9 cellular contexts compared by ENCODE assay signal in genomic region chr11:127000291-127000968, GRCh38. TPM values are rescaled to one million over a fixed set of nuclear protein-coding genes. Genes with fewer than 3 reads are reported as not detected.
DNase-seq lines count a peak whose midpoint lies in the region; TF ChIP-seq lines count a peak whose summit lies in the region.
"Had no signal": no experiment of that assay in that cellular context is flagged by ENCODE, and none has a peak within 500 bp of the region (broad histone marks: within the 10 kb centered on the region; RNA-seq: fewer than 3 reads in every experiment).

TSS of gene KIRREL3 (minus strand) at chr11:127000770.

- TF ChIP-seq CTCF in astrocyte of the spinal cord (IDR thresholded peaks at IDR 0.05; ENCODE audit: low read depth, low read length) (no peak), testis (IDR thresholded peaks at IDR 0.05) (no peak)

- DNase-seq in MG63, result peak; percentile 49
- DNase-seq in astrocyte of the spinal cord (ENCODE audit: low read depth, low spot score), result peak; percentile 42
- DNase-seq in inferior parietal cortex (ENCODE audit: extremely low spot score), result peak; percentile 72
- DNase-seq in testis, result peak; percentile 20
- no peak for DNase-seq in CD4-positive, alpha-beta memory T cell
- no peak for DNase-seq in mesenteric fat pad (ENCODE audit: low spot score)
- DNase-seq in dermis blood vessel endothelial cell, result no peak
- DNase-seq: activated CD8-positive, alpha-beta T cell treated with anti-CD3 and anti-CD28 coated beads, Interleukin-2, amount 10 ng/mL, durations not matched to agents 7 days and 5 days had no signal

- POLR2A ChIA-PET in CD4-positive, alpha-beta memory T cell (lab: Charles Lee; ENCODE audit: partially characterized antibody), result no interaction called here

- peaks cover 26 to 30% of the 10 kb centered on the region in 2 donors for H3K27me3 Mint-ChIP-seq in CD4-positive, alpha-beta memory T cell

- no peaks in the 10 kb centered on the region for H3K27me3 ChIP-seq in MG63
- no peaks in the 10 kb centered on the region for H3K27me3 ChIP-seq in testis
- H3K27me3 ChIP-seq in CD4-positive, alpha-beta memory T cell (ENCODE audit: insufficient read depth, low read length), result peaks cover 17% of the 10 kb centered on the region

- no peak within 1 kb of the TSS for H3K4me3 Mint-ChIP-seq in CD4-positive, alpha-beta memory T cell
- H3K4me3 Mint-ChIP-seq: activated CD8-positive, alpha-beta T cell treated with anti-CD3 and anti-CD28 coated beads, Interleukin-2, amount 10 ng/mL, durations not matched to agents 7 days and 5 days had no signal

- intact Hi-C loops in testis (cut with DNase I; ENCODE audit: low total_unique reads), result no loop called here
- intact Hi-C loops in CD4-positive, alpha-beta memory T cell (cut with micrococcal nuclease), result no loop called here

- H3K9me3 Mint-ChIP-seq in CD4-positive, alpha-beta memory T cell, result peaks cover 0 to 2% (median 0%) of the 10 kb centered on the region in 8 donors
- H3K9me3 Mint-ChIP-seq: nephron had no signal

- H3K4me3 ChIP-seq in MG63 (peak within 1 kb of the TSS; percentile 64), astrocyte of the spinal cord (ENCODE audit: low read depth, low read length) (peak within 1 kb of the TSS; percentile 53), testis (no peak within 1 kb of the TSS)
- H3K4me3 ChIP-seq in CD4-positive, alpha-beta memory T cell (ENCODE audit: low read length in 2 of 2), result no peak within 1 kb of the TSS

- no peaks in the 10 kb centered on the region for H3K36me3 ChIP-seq in MG63
- no peaks in the 10 kb centered on the region for H3K36me3 ChIP-seq in testis (ENCODE audit: low read depth, missing control alignments)
- H3K36me3 ChIP-seq in CD4-positive, alpha-beta memory T cell (ENCODE audit: insufficient read depth, low read length), result no peaks in the 10 kb centered on the region

- no peak within 1 kb of the TSS for H3K27ac ChIP-seq in testis
- no peak within 1 kb of the TSS for H3K27ac ChIP-seq in CD4-positive, alpha-beta memory T cell (ENCODE audit: low read depth, low read length)

- no peaks in the 10 kb centered on the region for H3K36me3 Mint-ChIP-seq in CD4-positive, alpha-beta memory T cell

- H3K4me1 ChIP-seq in testis, result peaks cover 5% of the 10 kb centered on the region
- H3K4me1 ChIP-seq in CD4-positive, alpha-beta memory T cell (ENCODE audit: insufficient read depth, low read length), result no peaks in the 10 kb centered on the region

- H3K9me3 ChIP-seq in MG63 (no peaks in the 10 kb centered on the region), testis (no peaks in the 10 kb centered on the region)
- no peaks in the 10 kb centered on the region for H3K9me3 ChIP-seq in CD4-positive, alpha-beta memory T cell (ENCODE audit: control insufficient read depth in 1 of 2, low read length in 2 of 2)

- CTCF ChIA-PET in CD4-positive, alpha-beta memory T cell (lab: Charles Lee; ENCODE audit: partially characterized antibody), result no interaction called here

- TF ChIP-seq POLR2A in testis (IDR thresholded peaks at IDR 0.05), result no peak

- peaks cover 0 to 5% (median under 1%) of the 10 kb centered on the region in 4 donors for H3K4me1 Mint-ChIP-seq in CD4-positive, alpha-beta memory T cell

- WGBS in testis, 2 donors, result 0 to 2% methylated on average over 37 to 42 of the region's 42 CpGs

- in situ Hi-C loops in astrocyte of the spinal cord (cut with HindIII; ENCODE audit: low sequenced_read_pairs), result no loop called here

- no peak within 1 kb of the TSS for H3K27ac Mint-ChIP-seq in CD4-positive, alpha-beta memory T cell
- H3K27ac Mint-ChIP-seq: activated CD8-positive, alpha-beta T cell treated with anti-CD3 and anti-CD28 coated beads, Interleukin-2, amount 10 ng/mL, durations not matched to agents 7 days and 5 days; nephron had no signal

RNA-seq across cellular contexts. Expression of gene KIRREL3, which starts in this region (rescaled TPM):
- total RNA-seq in MG63 (2014; rRNA removed; shearing (Covaris generic); ENCODE audit: low replicate concordance), result 2.8 and 11.7 TPM in 2 replicates
- total RNA-seq in testis, result 1 to 10 TPM; 1.1 TPM
- 1.0 TPM for polyA plus RNA-seq in testis (ENCODE audit: insufficient read depth, low read depth, low replicate concordance)
- not detected for total RNA-seq in CD4-positive, alpha-beta memory T cell
- not detected for polyA plus RNA-seq in CD4-positive, alpha-beta memory T cell
- 0.13 TPM for total RNA-seq in mesenteric fat pad
- total RNA-seq in dermis blood vessel endothelial cell, result not detected in 2 replicates
- total RNA-seq: activated CD8-positive, alpha-beta T cell treated with anti-CD3 and anti-CD28 coated beads, Interleukin-2, amount 10 ng/mL, durations not matched to agents 7 days and 5 days had no signal

Comparison
In these comparisons a context has a peak if more than half of its experiments do, and no peak if none do; other contexts are left out.
1. DNase-seq: peak in MG63 (single experiment), astrocyte of the spinal cord (single experiment), inferior parietal cortex (single experiment) and testis (single experiment); none in CD4-positive, alpha-beta memory T cell (0 of 5), mesenteric fat pad (single experiment) and dermis blood vessel endothelial cell (single experiment).
2. H3K4me3 ChIP-seq: peak in MG63 (single experiment) and astrocyte of the spinal cord (single experiment); none in testis (0 of 2) and CD4-positive, alpha-beta memory T cell (0 of 2).